In the genomic region with DNA sequence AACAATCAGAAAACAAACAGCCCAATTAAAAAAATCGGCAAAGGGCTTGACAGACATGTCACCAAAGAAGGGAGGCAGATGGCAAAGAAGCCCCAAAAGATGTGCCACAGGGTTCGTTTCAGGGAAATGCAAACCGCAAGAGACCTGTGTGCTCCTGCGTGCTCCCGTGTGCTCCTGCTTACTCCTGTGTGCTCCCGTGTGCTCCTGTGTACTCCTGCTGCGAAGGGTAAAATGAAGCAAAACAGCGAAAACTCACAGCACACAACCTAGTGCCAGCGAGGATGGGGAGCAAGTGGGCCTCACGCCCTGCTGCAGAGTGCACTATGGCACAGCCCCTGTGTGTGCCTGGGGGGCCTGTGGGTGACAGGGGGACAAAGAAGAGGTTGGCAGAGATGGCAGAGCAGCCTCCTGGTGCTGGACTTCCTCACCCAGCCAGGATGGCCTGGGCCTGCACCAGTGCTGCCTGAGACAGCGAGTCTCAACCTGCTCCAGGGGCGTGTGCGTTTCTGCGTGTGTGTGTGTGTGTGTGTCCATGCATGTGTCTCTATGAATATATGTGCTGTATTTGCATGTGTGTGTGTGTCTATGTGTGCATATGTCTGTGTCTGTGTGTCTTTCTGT, we compare ENCODE assay signal across 22 cellular contexts. TPM values are rescaled to one million over a fixed set of nuclear protein-coding genes. Genes with fewer than 3 reads are reported as not detected.
DNase-seq lines count a peak whose midpoint lies in the region; ATAC-seq and TF ChIP-seq lines count a peak whose summit lies in the region.
"Had no signal": no experiment of that assay in that cellular context is flagged by ENCODE, and none has a peak within 500 bp of the region (broad histone marks: within the 10 kb centered on the region; RNA-seq: fewer than 3 reads in every experiment).

No MANE protein-coding gene starts in this region.

- DNase-seq in GM10266 (ENCODE audit: extremely low spot score): peak; percentile 10
- DNase-seq in RWPE1 (ENCODE audit: low spot score): peak; percentile 54
- DNase-seq in esophagus muscularis mucosa (ENCODE audit: extremely low spot score): peak; percentile 78
- DNase-seq in prostate gland (ENCODE audit: low spot score): peak; percentile 34
- no peak for DNase-seq in cerebellar cortex (ENCODE audit: low spot score)
- no peak for DNase-seq in BE2C
- DNase-seq: activated CD4-positive, alpha-beta T cell treated with anti-CD3 and anti-CD28 coated beads, Interleukin-2, amount 50 U/mL, for 1 hour; activated naive CD4-positive, alpha-beta T cell treated with Interleukin-2 at 50 U/mL for 16 hours; effector memory CD8-positive, alpha-beta T cell; hippocampal formation; mesenchymal stem cell; natural killer cell; NCI-H2081; NCI-H510A treated with DMSO at 0.1 percent for 48 hours; Right ventricle myocardium superior; stimulated activated CD4-positive, alpha-beta T cell treated with anti-CD3 and anti-CD28 coated beads, Interleukin-12 subunit alpha, Interleukin-12 subunit beta, amount 100 ng/mL, for 4 hours; SW 1271 had no signal

- TF ChIP-seq POLR2A in esophagus muscularis mucosa (IDR thresholded peaks at IDR 0.05; ENCODE audit: low read depth): no peak
- TF ChIP-seq POLR2A in prostate gland (IDR thresholded peaks at IDR 0.05): no peak

- H3K27me3 ChIP-seq in esophagus muscularis mucosa (peaks cover 0 to 17% (median 0%) of the 10 kb centered on the region in 4 donors), prostate gland (replicated peaks; ENCODE audit: insufficient read depth) (no peaks in the 10 kb centered on the region), BE2C (no peaks in the 10 kb centered on the region)
- H3K27me3 ChIP-seq: ascending aorta had no signal

- H3K4me3 ChIP-seq in esophagus muscularis mucosa (no peak overlapping the region), prostate gland (no peak overlapping the region), BE2C (ENCODE audit: low read depth, low read length) (no peak overlapping the region)
- H3K4me3 ChIP-seq: ascending aorta, thoracic aorta had no signal

- POLR2A ChIA-PET in RWPE1 (lab: Yijun Ruan, JAX; ENCODE audit: low non-redundant PET): no interaction called here

- TF ChIP-seq CTCF in GM10266 (IDR thresholded peaks at IDR 0.05; ENCODE audit: control insufficient read depth, insufficient read depth, low read depth, missing control alignments) (no peak), RWPE1 (conservative IDR thresholded peaks at IDR 0.05; ENCODE audit: low read depth) (no peak), esophagus muscularis mucosa (IDR thresholded peaks at IDR 0.05) (no peak), prostate gland (IDR thresholded peaks at IDR 0.05) (no peak), BE2C (IDR thresholded peaks at IDR 0.05; ENCODE audit: low read depth, low read length) (no peak)

- H3K4me1 ChIP-seq in esophagus muscularis mucosa: no peaks in the 10 kb centered on the region
- peaks cover 18% of the 10 kb centered on the region for H3K4me1 ChIP-seq in prostate gland (replicated peaks)
- H3K4me1 ChIP-seq in BE2C: no peaks in the 10 kb centered on the region
- H3K4me1 ChIP-seq: ascending aorta had no signal

- CTCF ChIA-PET in RWPE1 (lab: Yijun Ruan, JAX): no interaction called here

- H3K36me3 ChIP-seq in esophagus muscularis mucosa (no peaks in the 10 kb centered on the region), prostate gland (no peaks in the 10 kb centered on the region), BE2C (no peaks in the 10 kb centered on the region)
- H3K36me3 ChIP-seq: ascending aorta, thoracic aorta had no signal

- intact Hi-C loops in esophagus muscularis mucosa (cut with DNase I): no loop called here
- intact Hi-C loops in prostate gland (cut with DNase I): no loop called here

- peak overlapping the region; percentile 88 for H3K27ac ChIP-seq in RWPE1
- H3K27ac ChIP-seq in esophagus muscularis mucosa (replicated peaks in 1 of 4): no peak overlapping the region
- peak overlapping the region; percentile 21 to 32 for H3K27ac ChIP-seq in prostate gland
- H3K27ac ChIP-seq: ascending aorta, KMS-11, thoracic aorta had no signal

- WGBS in esophagus muscularis mucosa: 87% methylated on average over 12 of the region's 14 CpGs
- WGBS in prostate gland: 45% methylated on average over 14 of the region's 14 CpGs

- peaks cover 0 to 8% (median 5%) of the 10 kb centered on the region in 4 donors for H3K9me3 ChIP-seq in esophagus muscularis mucosa
- no peaks in the 10 kb centered on the region for H3K9me3 ChIP-seq in prostate gland
- H3K9me3 ChIP-seq in BE2C: no peaks in the 10 kb centered on the region
- H3K9me3 ChIP-seq: thoracic aorta had no signal

- ATAC-seq in HG03439 (IDR thresholded peaks at IDR 0.05; ENCODE audit: unreplicated experiment): no peak
- ATAC-seq: effector memory CD8-positive, alpha-beta T cell; natural killer cell had no signal

- TF ChIP-seq EP300 in esophagus muscularis mucosa (IDR thresholded peaks at IDR 0.05): no peak

RNA-seq across cellular contexts. Expression of gene ASCL2, which starts 14.0 kb away (rescaled TPM):
- total RNA-seq in esophagus muscularis mucosa (under 1 TPM in 3 of 4 donors, not detected in 1; 0.32 to 0.83 (median 0.42) TPM), prostate gland (1 to 10 TPM; 3.9 to 7.9 TPM)
- polyA plus RNA-seq in BE2C (2012; ENCODE audit: insufficient read depth, insufficient read length, low read depth): not detected
- total RNA-seq: ascending aorta, chondrocyte had no signal

RNA-seq across cellular contexts. Expression of gene C11orf21, which starts 45.3 kb away (rescaled TPM):
- total RNA-seq in esophagus muscularis mucosa: 1 to 10 TPM in 1 of 4 donors, under 1 TPM in 2, not detected in 1; 0.29 to 1.2 (median 0.83) TPM
- total RNA-seq in prostate gland: under 1 TPM in 1 of 2 donors, not detected in 1; 0.85 TPM
- polyA plus RNA-seq in BE2C (2012; ENCODE audit: insufficient read depth, insufficient read length, low read depth): not detected
- total RNA-seq: ascending aorta, chondrocyte had no signal

RNA-seq across cellular contexts. Expression of gene TSPAN32, which starts 45.4 kb away (rescaled TPM):
- total RNA-seq in esophagus muscularis mucosa: 1 to 10 TPM in 2 of 4 donors, under 1 TPM in 1, not detected in 1; 0.52 to 3.5 (median 1.2) TPM
- not detected for total RNA-seq in prostate gland
- polyA plus RNA-seq in BE2C (2012; ENCODE audit: insufficient read depth, insufficient read length, low read depth): 3.5 TPM
- total RNA-seq: chondrocyte had no signal

Comparison
In these comparisons a context has a peak if more than half of its experiments do, and no peak if none do; other contexts are left out.
1. DNase-seq: peak in GM10266 (single experiment), RWPE1 (single experiment), esophagus muscularis mucosa (single experiment) and prostate gland (single experiment); none in cerebellar cortex (single experiment) and BE2C (single experiment).
2. H3K27ac ChIP-seq: peak in RWPE1 (single experiment) and prostate gland (2 of 2); none in esophagus muscularis mucosa (0 of 4).